ENCODE assay signal across 3 cellular contexts in genomic region chr1:113858982-113859381, GRCh38.
TF ChIP-seq lines count a peak whose summit lies in the region.

No MANE protein-coding gene starts in this region.

TF ChIP-seq in A549, 52 proteins besides CTCF, POLR2A, EP300 and RAD21:
- TF ChIP-seq MAFK (IDR thresholded peaks at IDR 0.05; ENCODE audit: partially characterized antibody), result peak; percentile 82
- TF ChIP-seq BHLHE40 (IDR thresholded peaks at IDR 0.05; ENCODE audit: low read depth, low read length), result no peak

TF ChIP-seq in GM23338, 12 proteins besides CTCF, POLR2A, EP300 and RAD21:
- TF ChIP-seq REST (IDR thresholded peaks at IDR 0.05; ENCODE audit: unreplicated experiment) (no peak), ZNF114 (CRISPR knock-in tag; IDR thresholded peaks at IDR 0.05) (no peak), ETS1 (IDR thresholded peaks at IDR 0.05) (no peak), POLR2AphosphoS5 (IDR thresholded peaks at IDR 0.05; ENCODE audit: low read depth) (no peak), EZH2phosphoT487 (IDR thresholded peaks at IDR 0.05; ENCODE audit: unreplicated experiment) (no peak), NANOG (IDR thresholded peaks at IDR 0.05; ENCODE audit: borderline replicate concordance) (no peak), STAT1 (IDR thresholded peaks at IDR 0.05; ENCODE audit: unreplicated experiment) (no peak), ZNF462 (CRISPR knock-in tag; IDR thresholded peaks at IDR 0.05) (no peak), EZH2 (IDR thresholded peaks at IDR 0.05; ENCODE audit: low read depth, unreplicated experiment) (no peak), JUNB (IDR thresholded peaks at IDR 0.05; ENCODE audit: unreplicated experiment) (no peak), CREB1 (CRISPR knock-in tag; IDR thresholded peaks at IDR 0.05; ENCODE audit: low read depth) (no peak), ZNF331 (CRISPR knock-in tag; IDR thresholded peaks at IDR 0.05; ENCODE audit: low read depth) (no peak)
TF ChIP-seq in GM23338: peak in this region for 0.

TF ChIP-seq in GM12878, 131 proteins besides CTCF, POLR2A, EP300 and RAD21:
- TF ChIP-seq PML (IDR thresholded peaks at IDR 0.05; ENCODE audit: low read length) (0 out of 2 replicates have a peak, but pooled peaks have one; percentile 31), ZNF622 (IDR thresholded peaks at IDR 0.05) (no peak), ZNF24 (IDR thresholded peaks at IDR 0.05) (peak; percentile 98)
